Comparison of ENCODE assay signal across 29 cellular contexts in the genomic region with DNA sequence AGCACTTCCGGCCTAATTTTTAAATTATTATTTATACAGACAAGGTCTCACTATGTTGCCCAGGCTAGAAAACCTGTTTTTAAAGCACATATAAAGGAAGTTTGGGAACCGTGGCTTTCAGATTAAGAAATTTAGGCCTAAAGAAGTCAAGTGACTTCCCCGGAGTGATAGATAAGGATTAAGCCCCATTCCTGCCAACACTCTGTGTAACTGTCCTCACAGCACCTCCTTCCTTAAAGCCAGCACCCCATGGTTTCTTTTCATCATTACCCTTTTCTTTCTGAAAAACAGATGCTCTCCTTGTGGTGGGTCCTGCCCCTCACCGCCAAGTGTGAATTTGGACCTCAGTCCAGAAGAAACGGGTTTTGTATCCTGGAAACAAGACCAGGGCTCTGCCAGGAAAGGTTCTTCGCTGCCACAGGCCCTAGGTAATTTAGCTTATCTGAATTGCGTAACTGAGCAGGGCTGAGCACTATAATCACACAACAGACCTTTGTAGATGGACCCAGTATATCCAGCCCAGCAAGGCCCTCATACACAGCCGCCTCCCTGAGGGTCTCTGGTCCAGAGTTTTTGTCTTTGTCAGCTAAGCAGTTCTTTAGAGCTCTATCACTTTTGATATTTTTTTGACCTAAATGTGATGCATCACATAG.
DNase-seq lines count a peak whose midpoint lies in the region; ATAC-seq, FAIRE-seq and TF ChIP-seq lines count a peak whose summit lies in the region.
"Had no signal": no experiment of that assay in that cellular context is flagged by ENCODE, and none has a peak within 500 bp of the region (broad histone marks: within the 10 kb centered on the region; RNA-seq: fewer than 3 reads in every experiment).

No MANE protein-coding gene starts in this region.

- no peaks in the 10 kb centered on the region for H3K36me3 ChIP-seq in esophagus muscularis mucosa
- H3K36me3 ChIP-seq: BE2C had no signal

- no peak overlapping the region for H3K4me2 ChIP-seq in A549

- no peak for ATAC-seq in A549
- ATAC-seq in stimulated activated memory B cell treated with anti-CD40 and anti-IgM and Interleukin-4, amounts not matched to agents 10 μg/mL and 1 μg/mL and 100 μg/mL, for 72 hours, result no peak
- ATAC-seq in HG02623 (IDR thresholded peaks at IDR 0.05; ENCODE audit: unreplicated experiment), result no peak
- no peak for ATAC-seq in HG03108 (IDR thresholded peaks at IDR 0.05; ENCODE audit: unreplicated experiment)
- ATAC-seq: Panc1 had no signal

- FAIRE-seq in A549 (lab: Jason Lieb, UNC), result no peak

- no peak overlapping the region for H3K27ac Mint-ChIP-seq in activated CD4-positive, alpha-beta T cell treated with anti-CD3 and anti-CD28 coated beads, Interleukin-2, amount 10 ng/mL, durations not matched to agents 24 days and 14 days
- no peak overlapping the region for H3K27ac Mint-ChIP-seq in activated CD4-positive, alpha-beta T cell treated with anti-CD3 and anti-CD28 coated beads, Interleukin-2, amount 10 ng/mL, durations not matched to agents 7 days and 5 days
- H3K27ac Mint-ChIP-seq in stimulated activated memory B cell treated with anti-CD40 and anti-IgM and Interleukin-4, amounts not matched to agents 10 μg/mL and 1 μg/mL and 100 μg/mL, for 72 hours, result no peak overlapping the region
- H3K27ac Mint-ChIP-seq: CD14-positive monocyte, H9 had no signal

- H3K4me3 Mint-ChIP-seq in activated CD4-positive, alpha-beta T cell treated with anti-CD3 and anti-CD28 coated beads, Interleukin-2, amount 10 ng/mL, durations not matched to agents 24 days and 14 days, result no peak overlapping the region
- H3K4me3 Mint-ChIP-seq in activated CD4-positive, alpha-beta T cell treated with anti-CD3 and anti-CD28 coated beads, Interleukin-2, amount 10 ng/mL, durations not matched to agents 7 days and 5 days, result no peak overlapping the region
- no peak overlapping the region for H3K4me3 Mint-ChIP-seq in stimulated activated memory B cell treated with anti-CD40 and anti-IgM and Interleukin-4, amounts not matched to agents 10 μg/mL and 1 μg/mL and 100 μg/mL, for 72 hours
- H3K4me3 Mint-ChIP-seq: CD14-positive monocyte; CD8-positive, alpha-beta memory T cell; H9 had no signal

- no peaks in the 10 kb centered on the region for H3K27me3 ChIP-seq in esophagus muscularis mucosa
- H3K27me3 ChIP-seq: BE2C had no signal

- POLR2A ChIA-PET in activated CD4-positive, alpha-beta T cell treated with anti-CD3 and anti-CD28 coated beads, Interleukin-2, amount 10 ng/mL, durations not matched to agents 7 days and 5 days (lab: Charles Lee), result no interaction called here
- POLR2A ChIA-PET in A549 (lab: Yijun Ruan, JAX), result no interaction called here

- H3K4me1 ChIP-seq in A549, result no peaks in the 10 kb centered on the region
- H3K4me1 ChIP-seq in esophagus muscularis mucosa, result no peaks in the 10 kb centered on the region
- H3K4me1 ChIP-seq: BE2C had no signal

- intact Hi-C loops in activated CD4-positive, alpha-beta T cell treated with anti-CD3 and anti-CD28 coated beads, Interleukin-2, amount 10 ng/mL, durations not matched to agents 24 days and 14 days (cut with micrococcal nuclease), result no loop called here
- intact Hi-C loops in esophagus muscularis mucosa (cut with DNase I), result no loop called here

- H3K4me3 ChIP-seq in A549 (no peak overlapping the region), esophagus muscularis mucosa (no peak overlapping the region)
- H3K4me3 ChIP-seq: GM23248, SK-N-MC had no signal

- H3K9me3 Mint-ChIP-seq in activated CD4-positive, alpha-beta T cell treated with anti-CD3 and anti-CD28 coated beads, Interleukin-2, amount 10 ng/mL, durations not matched to agents 24 days and 14 days, result peaks cover 17% of the 10 kb centered on the region
- peaks cover 2% of the 10 kb centered on the region for H3K9me3 Mint-ChIP-seq in activated CD4-positive, alpha-beta T cell treated with anti-CD3 and anti-CD28 coated beads, Interleukin-2, amount 10 ng/mL, durations not matched to agents 7 days and 5 days
- peaks cover 6% of the 10 kb centered on the region for H3K9me3 Mint-ChIP-seq in stimulated activated memory B cell treated with anti-CD40 and anti-IgM and Interleukin-4, amounts not matched to agents 10 μg/mL and 1 μg/mL and 100 μg/mL, for 72 hours
- H3K9me3 Mint-ChIP-seq: CD8-positive, alpha-beta memory T cell; H9 had no signal

- no peak overlapping the region for H3K27ac ChIP-seq in A549
- H3K27ac ChIP-seq in esophagus muscularis mucosa (replicated peaks in 1 of 4), result no peak overlapping the region
- H3K27ac ChIP-seq: 22Rv1, GM23248, RWPE1, SK-N-MC had no signal

- peaks cover 9% of the 10 kb centered on the region for H3K4me1 Mint-ChIP-seq in activated CD4-positive, alpha-beta T cell treated with anti-CD3 and anti-CD28 coated beads, Interleukin-2, amount 10 ng/mL, durations not matched to agents 24 days and 14 days
- no peaks in the 10 kb centered on the region for H3K4me1 Mint-ChIP-seq in activated CD4-positive, alpha-beta T cell treated with anti-CD3 and anti-CD28 coated beads, Interleukin-2, amount 10 ng/mL, durations not matched to agents 7 days and 5 days
- H3K4me1 Mint-ChIP-seq in stimulated activated memory B cell treated with anti-CD40 and anti-IgM and Interleukin-4, amounts not matched to agents 10 μg/mL and 1 μg/mL and 100 μg/mL, for 72 hours, result peaks cover 3% of the 10 kb centered on the region
- H3K4me1 Mint-ChIP-seq: H9 had no signal

- H3K36me3 Mint-ChIP-seq in activated CD4-positive, alpha-beta T cell treated with anti-CD3 and anti-CD28 coated beads, Interleukin-2, amount 10 ng/mL, durations not matched to agents 24 days and 14 days (ENCODE audit: low read depth), result no peaks in the 10 kb centered on the region
- peaks cover 2% of the 10 kb centered on the region for H3K36me3 Mint-ChIP-seq in activated CD4-positive, alpha-beta T cell treated with anti-CD3 and anti-CD28 coated beads, Interleukin-2, amount 10 ng/mL, durations not matched to agents 7 days and 5 days (ENCODE audit: low read depth)
- H3K36me3 Mint-ChIP-seq in stimulated activated memory B cell treated with anti-CD40 and anti-IgM and Interleukin-4, amounts not matched to agents 10 μg/mL and 1 μg/mL and 100 μg/mL, for 72 hours, result no peaks in the 10 kb centered on the region
- H3K36me3 Mint-ChIP-seq: CD14-positive monocyte had no signal

- TF ChIP-seq CTCF in A549 (IDR thresholded peaks at IDR 0.05) (no peak), esophagus muscularis mucosa (IDR thresholded peaks at IDR 0.05) (no peak)

- no peaks in the 10 kb centered on the region for H3K27me3 Mint-ChIP-seq in activated CD4-positive, alpha-beta T cell treated with anti-CD3 and anti-CD28 coated beads, Interleukin-2, amount 10 ng/mL, durations not matched to agents 24 days and 14 days
- H3K27me3 Mint-ChIP-seq in activated CD4-positive, alpha-beta T cell treated with anti-CD3 and anti-CD28 coated beads, Interleukin-2, amount 10 ng/mL, durations not matched to agents 7 days and 5 days, result no peaks in the 10 kb centered on the region
- no peaks in the 10 kb centered on the region for H3K27me3 Mint-ChIP-seq in stimulated activated memory B cell treated with anti-CD40 and anti-IgM and Interleukin-4, amounts not matched to agents 10 μg/mL and 1 μg/mL and 100 μg/mL, for 72 hours

- peak; percentile 47 for DNase-seq in activated CD4-positive, alpha-beta T cell treated with anti-CD3 and anti-CD28 coated beads, Interleukin-2, amount 10 ng/mL, durations not matched to agents 24 days and 14 days
- no peak for DNase-seq in activated CD4-positive, alpha-beta T cell treated with anti-CD3 and anti-CD28 coated beads, Interleukin-2, amount 10 ng/mL, durations not matched to agents 7 days and 5 days
- no peak for DNase-seq in A549 (ENCODE audit: low read depth in 1 of 2, low spot score in 1 of 2)
- peak; percentile 12 for DNase-seq in OCI-M1 (lab: John Stamatoyannopoulos, UW)
- DNase-seq in esophagus muscularis mucosa (ENCODE audit: extremely low spot score), result peak; percentile 81
- DNase-seq: ACHN; BE2C; CD8-positive, alpha-beta memory T cell; DMS79 treated with DMSO at 0.1 percent for 48 hours; GM23248; H9; Kasumi-1; NCI-H1092 treated with DMSO at 0.1 percent for 48 hours; NCI-H1436; NCI-H187; NCI-H2081 treated with DMSO at 0.1 percent for 48 hours; NCI-H2171; NCI-H226; NCI-H510A; NCI-H69; SHP77 treated with DMSO at 0.1 percent for 48 hours had no signal

- CTCF ChIA-PET in activated CD4-positive, alpha-beta T cell treated with anti-CD3 and anti-CD28 coated beads, Interleukin-2, amount 10 ng/mL, durations not matched to agents 7 days and 5 days (lab: Charles Lee), result no interaction called here
- CTCF ChIA-PET in A549 (lab: Yijun Ruan, JAX), result no interaction called here

- no peak for TF ChIP-seq RAD21 in A549 (conservative IDR thresholded peaks at IDR 0.05 in 1 of 2, IDR thresholded peaks at IDR 0.05 in 1 of 2)

- no peak for TF ChIP-seq EP300 in A549 (IDR thresholded peaks at IDR 0.05)
- no peak for TF ChIP-seq EP300 in esophagus muscularis mucosa (IDR thresholded peaks at IDR 0.05)

- TF ChIP-seq POLR2A in A549 (IDR thresholded peaks at IDR 0.05; ENCODE audit: low read length) (no peak), esophagus muscularis mucosa (IDR thresholded peaks at IDR 0.05; ENCODE audit: low read depth) (no peak)

- H3K9me3 ChIP-seq in A549, result no peaks in the 10 kb centered on the region
- H3K9me3 ChIP-seq in esophagus muscularis mucosa, result no peaks in the 10 kb centered on the region
- H3K9me3 ChIP-seq: BE2C had no signal

- WGBS in A549 (ENCODE audit: missing lambda C conversion rate), result 86% methylated on average over 8 of the region's 8 CpGs
- 91% methylated on average over 8 of the region's 8 CpGs for WGBS in esophagus muscularis mucosa

TF ChIP-seq in A549, 52 proteins besides CTCF, POLR2A, EP300 and RAD21:
- TF ChIP-seq, protein P1, sequence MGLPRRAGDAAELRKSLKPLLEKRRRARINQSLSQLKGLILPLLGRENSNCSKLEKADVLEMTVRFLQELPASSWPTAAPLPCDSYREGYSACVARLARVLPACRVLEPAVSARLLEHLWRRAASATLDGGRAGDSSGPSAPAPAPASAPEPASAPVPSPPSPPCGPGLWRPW (IDR thresholded peaks at IDR 0.05), result no peak
- TF ChIP-seq ZNF302 (CRISPR knock-in tag; IDR thresholded peaks at IDR 0.05), result no peak
- TF ChIP-seq SMC3 (IDR thresholded peaks at IDR 0.05), result no peak
- peak; percentile 17 to 50; a peak in 2 of 4 replicates for TF ChIP-seq CEBPB (IDR thresholded peaks at IDR 0.05)

Comparison
In these comparisons a context has a peak if more than half of its experiments do, and no peak if none do; other contexts are left out.
1. DNase-seq: peak in activated CD4-positive, alpha-beta T cell treated with anti-CD3 and anti-CD28 coated beads, Interleukin-2, amount 10 ng/mL, durations not matched to agents 24 days and 14 days (single experiment), OCI-M1 (single experiment) and esophagus muscularis mucosa (single experiment); none in activated CD4-positive, alpha-beta T cell treated with anti-CD3 and anti-CD28 coated beads, Interleukin-2, amount 10 ng/mL, durations not matched to agents 7 days and 5 days (single experiment) and A549 (0 of 2).